8 cellular contexts compared by ENCODE assay signal in genomic region chr11:35419713-35420333, GRCh38. TPM values are rescaled to one million over a fixed set of nuclear protein-coding genes. Genes with fewer than 3 reads are reported as not detected.
DNase-seq lines count a peak whose midpoint lies in the region; ATAC-seq and TF ChIP-seq lines count a peak whose summit lies in the region.

No MANE protein-coding gene starts in this region.

- no peaks in the 10 kb centered on the region; the same call in 1 of the 2 replicates for H4K20me1 ChIP-seq in IMR-90 (ENCODE audit: insufficient read depth, low read length)

- DNase-seq in AG04450 (ENCODE audit: low read depth, low spot score) (no peak), IMR-90 (no peak), choroid plexus epithelial cell (ENCODE audit: low read depth) (peak; percentile 14), naive B cell (no peak), hippocampal formation (lab: John Stamatoyannopoulos, UW) (no peak), COR-L47 (lab: John Stamatoyannopoulos, UW) (no peak)

- peaks cover 2% of the 10 kb centered on the region; the same call in 1 of the 2 replicates for H3K4me1 ChIP-seq in IMR-90 (ENCODE audit: control insufficient read depth, insufficient read depth, low read length)

- H3K9me3 ChIP-seq in AG04450 (ENCODE audit: control insufficient read depth, insufficient read depth, low read length) (no peaks in the 10 kb centered on the region; the same call in 1 of the 2 replicates), IMR-90 (ENCODE audit: control insufficient read depth, insufficient read depth, low read length) (no peaks in the 10 kb centered on the region)

- intact Hi-C loops in IMR-90 (cut with micrococcal nuclease): no loop called here

- H3K27me3 Mint-ChIP-seq in naive B cell: peaks cover 66 to 80% (median 77%) of the 10 kb centered on the region in 3 donors

- no peak overlapping the region for H2BK120ac ChIP-seq in IMR-90 (ENCODE audit: low read depth, low read length)

- no peak overlapping the region for H2BK5ac ChIP-seq in IMR-90 (ENCODE audit: low read depth, low read length, poor library complexity, severe bottlenecking)

- TF ChIP-seq CTCF in AG04450 (IDR thresholded peaks at IDR 0.05; ENCODE audit: low read depth, low read length) (no peak), IMR-90 (conservative IDR thresholded peaks at IDR 0.05; ENCODE audit: low read depth, low read length) (no peak), choroid plexus epithelial cell (conservative IDR thresholded peaks at IDR 0.05; ENCODE audit: low read depth, low read length) (no peak)

- no peak overlapping the region for H3K23ac ChIP-seq in IMR-90 (ENCODE audit: low read depth, low read length)

- peak overlapping the region; percentile 16 to 81 (median 66) for H3K4me3 Mint-ChIP-seq in naive B cell

- H2AK5ac ChIP-seq in IMR-90 (ENCODE audit: low read depth, low read length): no peak overlapping the region

- no peak overlapping the region for H3K27ac ChIP-seq in AG04450 (ENCODE audit: low read depth, low read length)
- H3K27ac ChIP-seq in IMR-90 (ENCODE audit: insufficient read depth, low read length): no peak overlapping the region

- peaks cover 12 to 17% (median 13%) of the 10 kb centered on the region in 3 donors for H3K4me1 Mint-ChIP-seq in naive B cell

- dilution Hi-C loops in IMR-90 (cut with HindIII; ENCODE audit: low sequenced_read_pairs, unreplicated experiment): no loop called here

- peak overlapping the region; percentile 85 for H2AFZ ChIP-seq in IMR-90 (replicated peaks; ENCODE audit: low read length, poor library complexity)

- no peaks in the 10 kb centered on the region for H3K9me3 Mint-ChIP-seq in naive B cell

- POLR2A ChIA-PET in AG04450 (lab: Yijun Ruan, JAX): interaction anchor here (0.7 kb wide), 1 partner anchor 64 kb away, joined by 3 read pairs; no protein-coding TSS in a partner anchor
- POLR2A ChIA-PET in IMR-90 (lab: Charles Lee; ENCODE audit: unreplicated experiment): no interaction called here

- H3K18ac ChIP-seq in IMR-90 (ENCODE audit: low read depth, low read length): no peak overlapping the region

- TF ChIP-seq RAD21 in IMR-90 (IDR thresholded peaks at IDR 0.05; ENCODE audit: low read length): no peak

- no peak overlapping the region for H3K9ac ChIP-seq in IMR-90 (ENCODE audit: low read depth, low read length)

- no peak overlapping the region for H4K5ac ChIP-seq in IMR-90 (ENCODE audit: low read depth, low read length)

- no peaks in the 10 kb centered on the region for H3K36me3 Mint-ChIP-seq in naive B cell

- no peak overlapping the region for H2BK20ac ChIP-seq in IMR-90 (ENCODE audit: low read depth, low read length)

- CTCF ChIA-PET in AG04450 (lab: Charles Lee) (interaction anchor here (0.5 to 1.3 kb wide), 5 partner anchors 10 to 504 kb away, joined by 3 to 4 read pairs (median 3); no protein-coding TSS in a partner anchor), IMR-90 (lab: Yijun Ruan, JAX) (interaction anchor here (0.6 kb wide), 1 partner anchor 236 kb away, joined by 4 read pairs; no protein-coding TSS in a partner anchor)

- no peaks in the 10 kb centered on the region for H3K79me1 ChIP-seq in IMR-90 (ENCODE audit: low read depth in 1 of 2, low read length in 2 of 2)

- H3K36me3 ChIP-seq in IMR-90 (ENCODE audit: control insufficient read depth, insufficient read depth, low read length): peaks cover 6% of the 10 kb centered on the region; the same call in 1 of the 2 replicates

- peaks cover 16% of the 10 kb centered on the region for H3K27me3 ChIP-seq in AG04450 (ENCODE audit: control insufficient read depth, insufficient read depth, low read length)
- peaks cover 24% of the 10 kb centered on the region for H3K27me3 ChIP-seq in IMR-90 (ENCODE audit: control insufficient read depth, insufficient read depth, low read length)

- H3K56ac ChIP-seq in IMR-90 (ENCODE audit: extremely low read depth, insufficient read depth, low read length): no peak overlapping the region

- H3K14ac ChIP-seq in IMR-90 (replicated peaks; ENCODE audit: low read depth, low read length): no peak overlapping the region

- H3K4me3 ChIP-seq in AG04450 (ENCODE audit: low read depth, low read length) (peak overlapping the region; percentile 56), IMR-90 (ENCODE audit: insufficient read depth, low read depth, low read length) (peak overlapping the region; percentile 48), choroid plexus epithelial cell (ENCODE audit: low read depth, low read length) (peak overlapping the region; percentile 53)

- H2AK9ac ChIP-seq in IMR-90 (replicated peaks; ENCODE audit: low read depth, low read length, poor library complexity): no peak overlapping the region

- peak overlapping the region in 1 of 2 experiments; percentile 32; a peak in 2 of 4 replicates for H4K8ac ChIP-seq in IMR-90 (ENCODE audit: low read depth in 2 of 2, low read length in 2 of 2)

- no peak overlapping the region for H2BK15ac ChIP-seq in IMR-90 (ENCODE audit: low read depth, low read length)

- WGBS in IMR-90 (ENCODE audit: extremely low coverage in 2 of 2, insufficient read length in 1 of 2), 2 experiments: 4% methylated on average over 30 of the region's 52 CpGs; no CpG with 5 or more reads in 1 of the 2 experiments

- ATAC-seq in IMR-90 (ENCODE audit: low read depth): peak; percentile 25
- ATAC-seq in naive B cell (ENCODE audit: low read depth in 2 of 2): no peak
- no peak for ATAC-seq in GM18498 (IDR thresholded peaks at IDR 0.05; ENCODE audit: unreplicated experiment)
- ATAC-seq in HG03439 (IDR thresholded peaks at IDR 0.05; ENCODE audit: unreplicated experiment): no peak

- peaks cover 3% of the 10 kb centered on the region; the same call in 1 of the 2 replicates for H3K9me1 ChIP-seq in IMR-90 (ENCODE audit: insufficient read depth, low read length)

- H3K4me2 ChIP-seq in IMR-90 (ENCODE audit: low read depth, low read length): peak overlapping the region; percentile 65

- no peak overlapping the region for H3K4ac ChIP-seq in IMR-90 (ENCODE audit: low read depth, low read length)

- no peak for TF ChIP-seq POLR2A in IMR-90 (IDR thresholded peaks at IDR 0.05; ENCODE audit: low read depth, low read length)

- no peak overlapping the region for H4K91ac ChIP-seq in IMR-90 (ENCODE audit: insufficient read depth, low read depth, low read length)

- in situ Hi-C loops in IMR-90 (cut with MboI; ENCODE audit: low sequenced_read_pairs): no loop called here

- no peak overlapping the region for H3K27ac Mint-ChIP-seq in naive B cell

- no TSS peak for BruUV-seq in IMR-90 (replicated peaks; lab: Mats Ljungman, UMichigan)

TF ChIP-seq in IMR-90, 13 proteins besides CTCF, POLR2A, EP300 and RAD21:
- TF ChIP-seq BHLHE40 (IDR thresholded peaks at IDR 0.05; ENCODE audit: low read depth, low read length) (no peak), USF2 (IDR thresholded peaks at IDR 0.05; ENCODE audit: low read depth, low read length) (no peak), RCOR1 (IDR thresholded peaks at IDR 0.05; ENCODE audit: insufficient replicate concordance, low read length) (no peak), MAZ (IDR thresholded peaks at IDR 0.05; ENCODE audit: borderline replicate concordance, low read depth, low read length) (no peak), NFE2L2 (IDR thresholded peaks at IDR 0.05; ENCODE audit: low read depth, low read length) (no peak), CHD1 (IDR thresholded peaks at IDR 0.05; ENCODE audit: low read depth, low read length) (no peak), SMC3 (IDR thresholded peaks at IDR 0.05; ENCODE audit: low read depth, low read length) (no peak), CEBPB (IDR thresholded peaks at IDR 0.05; ENCODE audit: low read depth, low read length) (no peak), RFX5 (IDR thresholded peaks at IDR 0.05; ENCODE audit: low read depth, low read length) (no peak), MXI1 (IDR thresholded peaks at IDR 0.05; ENCODE audit: borderline replicate concordance, low read depth, low read length) (no peak), FOS (IDR thresholded peaks at IDR 0.05; ENCODE audit: low read depth, low read length) (no peak), MAFK (IDR thresholded peaks at IDR 0.05; ENCODE audit: low read depth, low read length) (no peak), ELK1 (IDR thresholded peaks at IDR 0.05; ENCODE audit: borderline replicate concordance, low read depth, low read length) (no peak)

RNA-seq across cellular contexts. Expression of gene SLC1A2, which starts 0.5 kb away (rescaled TPM):
- polyA plus RNA-seq in AG04450 (2011; rRNA removed): 0.97 and 1.1 TPM in 2 replicates
- 4.2 and 6.2 TPM in 2 replicates for polyA minus RNA-seq in AG04450 (2011; rRNA and poly(A)+ RNA removed)
- total RNA-seq in IMR-90 (2012; rRNA removed): 0.54 and 0.56 TPM in 2 replicates
- polyA plus RNA-seq in IMR-90 (2012; rRNA removed): 0.15 and 0.17 TPM in 2 replicates
- polyA plus RNA-seq in IMR-90 (2012; cell fraction: cytosol; rRNA removed): 0.01 and 0.05 TPM in 2 replicates
- 0.41 and 2.7 TPM in 2 replicates for polyA plus RNA-seq in IMR-90 (2012; cell fraction: nucleus; rRNA removed; ENCODE audit: low replicate concordance)
- polyA plus RNA-seq in naive B cell (ENCODE audit: low read depth in 6 of 6): under 1 TPM in 2 of 6 donors, not detected in 4; 0.07 to 0.09 TPM
